10 cellular contexts compared by ENCODE assay signal in genomic region chr12:20798561-20798960, GRCh38. TPM values are rescaled to one million over a fixed set of nuclear protein-coding genes. Genes with fewer than 3 reads are reported as not detected.
DNase-seq lines count a peak whose midpoint lies in the region; ATAC-seq and TF ChIP-seq lines count a peak whose summit lies in the region.
"Had no signal": no experiment of that assay in that cellular context is flagged by ENCODE, and none has a peak within 500 bp of the region (broad histone marks: within the 10 kb centered on the region; RNA-seq: fewer than 3 reads in every experiment).

No MANE protein-coding gene starts in this region.

- TF ChIP-seq RAD21 in Ishikawa (IDR thresholded peaks at IDR 0.05; ENCODE audit: low read depth), result peak; percentile 53

- TF ChIP-seq EP300 in Ishikawa (IDR thresholded peaks at IDR 0.05; ENCODE audit: borderline replicate concordance), result no peak

- no peak overlapping the region for H3K4me3 ChIP-seq in adipocyte (ENCODE audit: low read length)
- no peak overlapping the region for H3K4me3 ChIP-seq in iPS DF 6.9 (ENCODE audit: low read length)
- H3K4me3 ChIP-seq: SJCRH30 had no signal

- TF ChIP-seq CTCF in 22Rv1 (IDR thresholded peaks at IDR 0.05), result peak; percentile 78

- H3K27me3 ChIP-seq in adipocyte (replicated peaks; ENCODE audit: control insufficient read depth, insufficient read depth, low read length) (no peaks in the 10 kb centered on the region), iPS DF 6.9 (ENCODE audit: control insufficient read depth, insufficient read depth, low read length) (no peaks in the 10 kb centered on the region)
- H3K27me3 ChIP-seq: SJCRH30 had no signal

- DNase-seq in adipocyte (ENCODE audit: low read depth) (peak; percentile 57), iPS DF 6.9 (ENCODE audit: low read depth, low spot score) (peak; percentile 5), T-helper 17 cell (no peak), NCI-H2227 (lab: John Stamatoyannopoulos, UW; ENCODE audit: unreplicated experiment) (no peak)
- DNase-seq: cortex of kidney had no signal

- no peak overlapping the region for H3K4me3 Mint-ChIP-seq in T-helper 17 cell

- no peak overlapping the region for H3K9ac ChIP-seq in adipocyte (ENCODE audit: low read length)

- ATAC-seq in T-helper 17 cell, result no peak
- ATAC-seq in GM18511 (IDR thresholded peaks at IDR 0.05; ENCODE audit: unreplicated experiment), result no peak
- no peak for ATAC-seq in activated CD4-positive, CD25-positive, alpha-beta regulatory T cell treated with anti-CD3 and anti-CD28 coated beads, Interleukin-2, amount 50 U/mL, for 24 hours

- H3K27ac ChIP-seq in 22Rv1 (no peak overlapping the region), iPS DF 6.9 (ENCODE audit: low read length) (no peak overlapping the region)
- H3K27ac ChIP-seq: SJCRH30 had no signal

- WGBS in iPS DF 6.9 (ENCODE audit: insufficient coverage, insufficient read length), result no CpG with 5 or more reads among the region's 1 CpG

- H3K4me1 Mint-ChIP-seq in T-helper 17 cell, result no peaks in the 10 kb centered on the region

- no peak overlapping the region for H3K27ac Mint-ChIP-seq in T-helper 17 cell

- H3K36me3 ChIP-seq in adipocyte (ENCODE audit: control insufficient read depth, insufficient read depth, low read length, severe bottlenecking) (no peaks in the 10 kb centered on the region), iPS DF 6.9 (ENCODE audit: control insufficient read depth, insufficient read depth, low read length) (no peaks in the 10 kb centered on the region)
- H3K36me3 ChIP-seq: SJCRH30 had no signal

- peaks cover 11% of the 10 kb centered on the region for H3K4me1 ChIP-seq in adipocyte (ENCODE audit: control insufficient read depth, insufficient read depth, low read length)
- no peaks in the 10 kb centered on the region for H3K4me1 ChIP-seq in iPS DF 6.9 (ENCODE audit: control insufficient read depth, insufficient read depth, low read length)
- H3K4me1 ChIP-seq: SJCRH30 had no signal

- no peaks in the 10 kb centered on the region for H3K27me3 Mint-ChIP-seq in T-helper 17 cell

- H3K9me3 ChIP-seq in adipocyte (ENCODE audit: control insufficient read depth, low read length) (no peaks in the 10 kb centered on the region), iPS DF 6.9 (ENCODE audit: control insufficient read depth, insufficient read depth, low read length) (no peaks in the 10 kb centered on the region), T-helper 17 cell (ENCODE audit: control insufficient read depth, low read length, poor library complexity, severe bottlenecking) (no peaks in the 10 kb centered on the region)
- H3K9me3 ChIP-seq: SJCRH30 had no signal

- no peaks in the 10 kb centered on the region for H3K36me3 Mint-ChIP-seq in T-helper 17 cell (ENCODE audit: low read depth)

TF ChIP-seq in Ishikawa, 13 proteins besides CTCF, POLR2A, EP300 and RAD21:
- TF ChIP-seq, protein P1, sequence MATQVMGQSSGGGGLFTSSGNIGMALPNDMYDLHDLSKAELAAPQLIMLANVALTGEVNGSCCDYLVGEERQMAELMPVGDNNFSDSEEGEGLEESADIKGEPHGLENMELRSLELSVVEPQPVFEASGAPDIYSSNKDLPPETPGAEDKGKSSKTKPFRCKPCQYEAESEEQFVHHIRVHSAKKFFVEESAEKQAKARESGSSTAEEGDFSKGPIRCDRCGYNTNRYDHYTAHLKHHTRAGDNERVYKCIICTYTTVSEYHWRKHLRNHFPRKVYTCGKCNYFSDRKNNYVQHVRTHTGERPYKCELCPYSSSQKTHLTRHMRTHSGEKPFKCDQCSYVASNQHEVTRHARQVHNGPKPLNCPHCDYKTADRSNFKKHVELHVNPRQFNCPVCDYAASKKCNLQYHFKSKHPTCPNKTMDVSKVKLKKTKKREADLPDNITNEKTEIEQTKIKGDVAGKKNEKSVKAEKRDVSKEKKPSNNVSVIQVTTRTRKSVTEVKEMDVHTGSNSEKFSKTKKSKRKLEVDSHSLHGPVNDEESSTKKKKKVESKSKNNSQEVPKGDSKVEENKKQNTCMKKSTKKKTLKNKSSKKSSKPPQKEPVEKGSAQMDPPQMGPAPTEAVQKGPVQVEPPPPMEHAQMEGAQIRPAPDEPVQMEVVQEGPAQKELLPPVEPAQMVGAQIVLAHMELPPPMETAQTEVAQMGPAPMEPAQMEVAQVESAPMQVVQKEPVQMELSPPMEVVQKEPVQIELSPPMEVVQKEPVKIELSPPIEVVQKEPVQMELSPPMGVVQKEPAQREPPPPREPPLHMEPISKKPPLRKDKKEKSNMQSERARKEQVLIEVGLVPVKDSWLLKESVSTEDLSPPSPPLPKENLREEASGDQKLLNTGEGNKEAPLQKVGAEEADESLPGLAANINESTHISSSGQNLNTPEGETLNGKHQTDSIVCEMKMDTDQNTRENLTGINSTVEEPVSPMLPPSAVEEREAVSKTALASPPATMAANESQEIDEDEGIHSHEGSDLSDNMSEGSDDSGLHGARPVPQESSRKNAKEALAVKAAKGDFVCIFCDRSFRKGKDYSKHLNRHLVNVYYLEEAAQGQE (IDR thresholded peaks at IDR 0.05; ENCODE audit: low read depth), result no peak
- no peak for TF ChIP-seq NFIC (IDR thresholded peaks at IDR 0.05)
- TF ChIP-seq FOXM1 (IDR thresholded peaks at IDR 0.05; ENCODE audit: borderline replicate concordance, low read depth), result no peak
- no peak for TF ChIP-seq CREB1 (IDR thresholded peaks at IDR 0.05; ENCODE audit: low read depth)
- TF ChIP-seq EGR1 (IDR thresholded peaks at IDR 0.05), result no peak
- TF ChIP-seq ZBTB7A (IDR thresholded peaks at IDR 0.05; ENCODE audit: low read depth), result no peak
- no peak for TF ChIP-seq TEAD4 (IDR thresholded peaks at IDR 0.05)
- TF ChIP-seq CEBPB (IDR thresholded peaks at IDR 0.05), result no peak
- no peak for TF ChIP-seq USF1 (IDR thresholded peaks at IDR 0.05)
- no peak for TF ChIP-seq TAF1 (IDR thresholded peaks at IDR 0.05; ENCODE audit: low read depth)
- TF ChIP-seq YY1 (IDR thresholded peaks at IDR 0.05; ENCODE audit: low read depth), result no peak
- no peak for TF ChIP-seq MAX (IDR thresholded peaks at IDR 0.05)
- TF ChIP-seq TCF12 (IDR thresholded peaks at IDR 0.05; ENCODE audit: low read depth), result no peak
TF ChIP-seq in Ishikawa: peak in this region for 0.

RNA-seq across cellular contexts. Expression of gene SLCO1B3, which starts 11.9 kb away (rescaled TPM):
- total RNA-seq in T-helper 17 cell, result not detected
- total RNA-seq: SJCRH30 had no signal

Comparison
In these comparisons a context has a peak if more than half of its experiments do, and no peak if none do; other contexts are left out.
1. DNase-seq: peak in adipocyte (single experiment) and iPS DF 6.9 (single experiment); none in T-helper 17 cell (0 of 3) and NCI-H2227 (single experiment).